1 cellular context compared by ENCODE assay signal in the genomic region with DNA sequence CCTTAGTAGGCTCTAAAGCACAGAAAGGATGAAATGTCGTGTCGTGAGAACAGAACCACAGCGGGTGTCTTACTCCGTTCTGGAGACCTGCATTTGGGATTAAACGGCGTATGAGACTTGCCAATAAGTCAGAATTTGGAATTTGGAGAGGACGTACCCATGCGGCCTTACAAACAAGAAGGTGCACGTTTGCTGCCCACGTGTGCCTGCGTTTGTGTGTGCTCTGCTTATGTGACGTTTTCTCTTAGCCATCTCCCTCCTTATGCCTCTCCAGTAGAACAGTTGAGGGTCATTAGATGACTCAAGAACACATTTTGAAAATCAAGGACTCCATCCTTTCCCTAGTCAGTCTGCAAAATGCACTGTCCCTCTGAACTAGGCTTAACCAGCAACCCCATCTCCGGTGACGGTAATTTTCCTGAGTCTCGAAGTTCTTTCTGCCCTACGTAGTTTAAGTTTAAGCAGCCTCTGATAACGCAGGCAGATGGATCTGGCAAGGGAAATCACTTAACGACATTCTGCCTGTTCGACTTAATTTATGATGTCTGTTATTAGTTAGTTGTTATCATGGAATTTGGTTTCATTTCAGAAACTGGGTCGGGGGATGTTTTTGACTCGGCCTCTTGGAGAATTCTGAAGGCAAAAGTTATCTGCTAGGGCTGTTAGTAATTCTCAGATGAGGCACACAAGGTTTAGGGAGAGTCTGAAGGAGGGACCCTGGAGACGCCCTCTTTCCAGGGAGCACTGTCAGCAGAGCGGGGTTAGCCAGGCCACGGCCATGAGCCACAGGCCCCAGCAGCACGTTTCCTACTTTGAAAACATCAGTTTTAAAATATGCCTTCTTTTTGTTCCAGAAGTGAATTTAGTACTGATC.
TF ChIP-seq lines count a peak whose summit lies in the region.

No MANE protein-coding gene starts in this region.

TF ChIP-seq in SK-N-SH treated with all-trans-retinoic acid at 6 μM for 48 hours, 23 proteins besides CTCF, POLR2A, EP300 and RAD21 (continued from another document):
- peak; percentile 77; the same call in 1 of the 2 replicates for TF ChIP-seq CSRNP3 (CRISPR knock-in tag; IDR thresholded peaks at IDR 0.05)
- 0 out of 2 replicates have a peak, but pooled peaks have one; percentile 14 for TF ChIP-seq ZFP30 (CRISPR knock-in tag; IDR thresholded peaks at IDR 0.05)
- TF ChIP-seq ZNF565 (CRISPR knock-in tag; conservative IDR thresholded peaks at IDR 0.05; ENCODE audit: low read depth), result no peak
